In the genomic region with DNA sequence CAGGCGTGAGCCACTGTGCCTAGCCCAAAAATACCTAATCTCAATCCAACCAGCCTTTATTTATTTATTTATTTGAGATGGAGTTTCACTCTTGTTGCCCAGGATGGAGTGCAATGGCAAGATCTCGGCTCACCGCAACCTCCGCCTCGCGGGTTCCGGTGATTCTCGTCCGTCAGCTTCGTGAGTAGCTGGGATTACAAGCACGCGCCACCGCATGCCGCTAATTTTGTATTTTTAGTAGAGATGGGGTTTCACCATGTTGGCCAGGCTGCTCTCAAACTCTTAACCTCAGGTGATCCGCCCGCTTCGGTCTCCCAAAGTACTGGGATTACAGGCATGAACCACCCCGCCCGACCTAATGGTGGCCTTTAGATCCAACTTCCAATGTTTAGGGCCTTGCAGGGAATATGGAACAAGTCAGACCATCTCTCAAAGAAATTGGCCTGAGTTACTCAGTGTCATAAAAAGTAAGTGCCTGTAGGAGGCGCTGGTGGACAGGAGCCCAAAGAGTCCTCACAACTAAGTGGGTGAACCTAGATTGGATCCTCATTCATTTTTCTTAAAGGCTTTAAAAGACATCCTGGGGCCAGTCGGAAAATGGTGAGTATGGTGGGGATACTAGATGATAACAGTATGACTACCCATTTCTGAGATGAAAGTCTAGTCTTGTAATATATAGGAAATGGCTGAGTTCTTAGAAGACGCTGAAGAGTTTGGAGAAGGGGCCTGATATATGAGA, we compare ENCODE assay signal across 9 cellular contexts. TPM values are rescaled to one million over a fixed set of nuclear protein-coding genes. Genes with fewer than 3 reads are reported as not detected.
DNase-seq lines count a peak whose midpoint lies in the region; ATAC-seq, FAIRE-seq and TF ChIP-seq lines count a peak whose summit lies in the region.
"Had no signal": no experiment of that assay in that cellular context is flagged by ENCODE, and none has a peak within 500 bp of the region (broad histone marks: within the 10 kb centered on the region; RNA-seq: fewer than 3 reads in every experiment).

No MANE protein-coding gene starts in this region.

- no peaks in the 10 kb centered on the region for H3K4me1 ChIP-seq in PC-3 (ENCODE audit: insufficient read depth, low read length)
- peaks cover under 1% of the 10 kb centered on the region for H3K4me1 ChIP-seq in astrocyte (ENCODE audit: insufficient read depth, low read length)

- peaks cover 50% of the 10 kb centered on the region for H3K4me1 Mint-ChIP-seq in CD4-positive, alpha-beta T cell (ENCODE audit: low read depth)
- peaks cover 5% of the 10 kb centered on the region for H3K4me1 Mint-ChIP-seq in astrocyte (ENCODE audit: low read depth, unreplicated experiment)

- no peak overlapping the region for H3K27ac ChIP-seq in CD4-positive, alpha-beta T cell (ENCODE audit: low read depth, low read length)
- H3K27ac ChIP-seq in PC-3 (ENCODE audit: low read length) (no peak overlapping the region), astrocyte (ENCODE audit: low read depth, low read length) (no peak overlapping the region)
- H3K27ac ChIP-seq: SJCRH30 had no signal

- peak; percentile 61 for TF ChIP-seq CTCF in CD4-positive, alpha-beta T cell (IDR thresholded peaks at IDR 0.05)
- peak; percentile 66 for TF ChIP-seq CTCF in PC-3 (conservative IDR thresholded peaks at IDR 0.05; ENCODE audit: low read depth, low read length)
- peak; percentile 41 for TF ChIP-seq CTCF in astrocyte (IDR thresholded peaks at IDR 0.05; ENCODE audit: insufficient read depth, low read depth, low read length)

- H3K27me3 Mint-ChIP-seq in CD4-positive, alpha-beta T cell = no peaks in the 10 kb centered on the region
- H3K27me3 Mint-ChIP-seq in astrocyte (ENCODE audit: low read depth, unreplicated experiment) = peaks cover 31% of the 10 kb centered on the region

- H3K36me3 ChIP-seq in PC-3 (ENCODE audit: low read depth, low read length) (no peaks in the 10 kb centered on the region), astrocyte (ENCODE audit: insufficient read depth, low read length) (no peaks in the 10 kb centered on the region)
- H3K36me3 ChIP-seq: SJCRH30 had no signal

- H3K79me2 ChIP-seq in PC-3 (ENCODE audit: low read length) = no peaks in the 10 kb centered on the region
- H3K79me2 ChIP-seq in astrocyte (ENCODE audit: insufficient read depth, low read length) = no peaks in the 10 kb centered on the region

- H4K20me1 ChIP-seq in PC-3 (ENCODE audit: low read length) (no peaks in the 10 kb centered on the region), astrocyte (ENCODE audit: insufficient read depth, low read length) (no peaks in the 10 kb centered on the region)

- FAIRE-seq in GM19239 (lab: Jason Lieb, UNC) = no peak
- no peak for FAIRE-seq in astrocyte (lab: Jason Lieb, UNC)

- POLR2A ChIA-PET in CD4-positive, alpha-beta T cell (lab: Charles Lee) = interaction anchor here (1.4 to 2.1 kb wide), 2 partner anchors 19 to 35 kb away, joined by 7 to 9 read pairs; no protein-coding TSS in a partner anchor
- POLR2A ChIA-PET in PC-3 (lab: Charles Lee; ENCODE audit: unreplicated experiment) = no interaction called here

- no peaks in the 10 kb centered on the region for H3K27me3 ChIP-seq in CD4-positive, alpha-beta T cell (ENCODE audit: control insufficient read depth, insufficient read depth, low read length)
- no peaks in the 10 kb centered on the region for H3K27me3 ChIP-seq in PC-3 (ENCODE audit: low read length)
- peaks cover 16% of the 10 kb centered on the region for H3K27me3 ChIP-seq in astrocyte (ENCODE audit: insufficient read depth, low read length)
- H3K27me3 ChIP-seq: SJCRH30 had no signal

- peak; percentile 55 for ATAC-seq in CD4-positive, alpha-beta T cell (ENCODE audit: poor library complexity)
- peak; percentile 35; the same call in 1 of the 2 replicates for ATAC-seq in PC-3
- no peak for ATAC-seq in GM19452 (IDR thresholded peaks at IDR 0.05; ENCODE audit: unreplicated experiment)

- no peaks in the 10 kb centered on the region for H3K36me3 Mint-ChIP-seq in CD4-positive, alpha-beta T cell (ENCODE audit: low read depth)
- H3K36me3 Mint-ChIP-seq in astrocyte (ENCODE audit: low read depth, unreplicated experiment) = no peaks in the 10 kb centered on the region

- intact Hi-C loops in CD4-positive, alpha-beta T cell (cut with DNase I, micrococcal nuclease) = loop anchor here (1.0 to 2.0 kb wide), 3 partner anchors 35 to 72 kb away; no protein-coding TSS in a partner anchor
- intact Hi-C loops in PC-3 (cut with micrococcal nuclease) = no loop called here

- H3K9ac ChIP-seq in PC-3 (ENCODE audit: low read length) (no peak overlapping the region), astrocyte (ENCODE audit: low read length) (no peak overlapping the region)

- H3K9me2 ChIP-seq in PC-3 (replicated peaks; ENCODE audit: low read length) = no peaks in the 10 kb centered on the region

- H3K27ac Mint-ChIP-seq in CD4-positive, alpha-beta T cell = peak overlapping the region; percentile 51
- no peak overlapping the region for H3K27ac Mint-ChIP-seq in astrocyte (ENCODE audit: unreplicated experiment)

- H3K9me3 ChIP-seq in CD4-positive, alpha-beta T cell (ENCODE audit: control insufficient read depth, low read length) = no peaks in the 10 kb centered on the region
- no peaks in the 10 kb centered on the region for H3K9me3 ChIP-seq in PC-3 (ENCODE audit: low read length)
- no peaks in the 10 kb centered on the region for H3K9me3 ChIP-seq in astrocyte (ENCODE audit: insufficient read depth, low read depth, low read length)
- H3K9me3 ChIP-seq: SJCRH30 had no signal

- no peak overlapping the region for H3K4me2 ChIP-seq in PC-3 (ENCODE audit: low read length)
- H3K4me2 ChIP-seq in astrocyte (ENCODE audit: low read length) = no peak overlapping the region

- H3F3A ChIP-seq in PC-3 (ENCODE audit: low read length, unreplicated experiment) = no peaks in the 10 kb centered on the region

- peak in 6 of 10 experiments; percentile 24 to 51 (median 38) for DNase-seq in CD4-positive, alpha-beta T cell
- DNase-seq in GM19239 (ENCODE audit: insufficient read length, low spot score) (peak; percentile 65), PC-3 (peak; percentile 54), astrocyte (ENCODE audit: low read depth) (no peak), lung microvascular endothelial cell (ENCODE audit: low read depth in 2 of 2) (peak; percentile 75), HK-2 (ENCODE audit: unreplicated experiment) (no peak), NCI-H2171 (lab: John Stamatoyannopoulos, UW) (no peak)

- H2AFZ ChIP-seq in PC-3 (ENCODE audit: low read length) (no peak overlapping the region), astrocyte (ENCODE audit: low read depth, low read length) (no peak overlapping the region)

- peak overlapping the region; percentile 3 for H3K4me3 Mint-ChIP-seq in CD4-positive, alpha-beta T cell
- H3K4me3 Mint-ChIP-seq in astrocyte (ENCODE audit: unreplicated experiment) = no peak overlapping the region

- CTCF ChIA-PET in CD4-positive, alpha-beta T cell (lab: Charles Lee) = interaction anchor here (2.1 kb wide), 1 partner anchor 35 kb away, joined by 10 read pairs; no protein-coding TSS in a partner anchor
- CTCF ChIA-PET in PC-3 (lab: Charles Lee) = no interaction called here

- no peaks in the 10 kb centered on the region for H3K9me3 Mint-ChIP-seq in CD4-positive, alpha-beta T cell
- no peaks in the 10 kb centered on the region for H3K9me3 Mint-ChIP-seq in astrocyte (ENCODE audit: unreplicated experiment)

- H3K4me3 ChIP-seq in PC-3 (ENCODE audit: low read length) = no peak overlapping the region
- H3K4me3 ChIP-seq in astrocyte (ENCODE audit: insufficient read depth, low read depth, low read length) = no peak overlapping the region
- H3K4me3 ChIP-seq: SJCRH30 had no signal

- no TSS peak for BruUV-seq in PC-3 (replicated peaks; lab: Mats Ljungman, UMichigan)

RNA-seq across cellular contexts. Expression of gene ZSCAN10, which starts 4.6 kb away (rescaled TPM):
- total RNA-seq in CD4-positive, alpha-beta T cell = under 1 TPM; 0.36 to 0.56 TPM
- not detected in 2 replicates for total RNA-seq in PC-3 (2014; rRNA removed)
- 0.22 and 0.25 TPM in 2 replicates for total RNA-seq in astrocyte
- total RNA-seq in lung microvascular endothelial cell = under 0.01 TPM in 1 of 2 replicates, not detected in the other

RNA-seq across cellular contexts. Expression of gene ZNF205, which starts 17.9 kb away (rescaled TPM):
- not detected for total RNA-seq in CD4-positive, alpha-beta T cell
- total RNA-seq in PC-3 (2014; rRNA removed) = 19.0 and 27.0 TPM in 2 replicates
- 13.2 and 15.4 TPM in 2 replicates for total RNA-seq in astrocyte
- total RNA-seq in lung microvascular endothelial cell = 12.3 and 12.6 TPM in 2 replicates

RNA-seq across cellular contexts. Expression of gene IL32, which starts 29.0 kb away (rescaled TPM):
- total RNA-seq in CD4-positive, alpha-beta T cell = 100 to 1,000 TPM; 378 to 383 TPM
- total RNA-seq in PC-3 (2014; rRNA removed) (8.8 and 10.8 TPM in 2 replicates), astrocyte (27.8 and 43.8 TPM in 2 replicates), lung microvascular endothelial cell (26.2 and 36.6 TPM in 2 replicates)

RNA-seq across cellular contexts. Expression of gene ZNF213, which starts 40.4 kb away (rescaled TPM):
- total RNA-seq in CD4-positive, alpha-beta T cell = 1 to 10 TPM; 1.6 to 2.2 TPM
- total RNA-seq in PC-3 (2014; rRNA removed) = 3.6 and 9.6 TPM in 2 replicates
- 11.3 and 12.0 TPM in 2 replicates for total RNA-seq in astrocyte
- 2.8 and 3.2 TPM in 2 replicates for total RNA-seq in lung microvascular endothelial cell

RNA-seq across cellular contexts. Expression of gene MMP25, which starts 48.1 kb away (rescaled TPM):
- total RNA-seq in CD4-positive, alpha-beta T cell = under 1 TPM; 0.42 to 0.80 TPM
- 0.29 and 0.51 TPM in 2 replicates for total RNA-seq in PC-3 (2014; rRNA removed)
- 0.89 and 1.3 TPM in 2 replicates for total RNA-seq in astrocyte
- total RNA-seq in lung microvascular endothelial cell = under 0.01 TPM in 2 replicates

Comparison
In these comparisons a context has a peak if more than half of its experiments do, and no peak if none do; other contexts are left out.
1. DNase-seq: peak in CD4-positive, alpha-beta T cell (6 of 10), GM19239 (single experiment), PC-3 (single experiment) and lung microvascular endothelial cell (2 of 2); none in astrocyte (single experiment), HK-2 (single experiment) and NCI-H2171 (single experiment).
2. RNA of gene ZNF205, which starts 17.9 kb away (total RNA-seq): 19.0 to 27.0 TPM in PC-3, 13.2 to 15.4 TPM in astrocyte and 12.3 to 12.6 TPM in lung microvascular endothelial cell; not detected in CD4-positive, alpha-beta T cell; every median in the first group is over 10 times any median in the second.
3. Peak in every context shown above with its lines, with median percentiles within 50 percentile points of each other: CTCF ChIP-seq.